24 cellular contexts compared by ENCODE assay signal in the genomic region with DNA sequence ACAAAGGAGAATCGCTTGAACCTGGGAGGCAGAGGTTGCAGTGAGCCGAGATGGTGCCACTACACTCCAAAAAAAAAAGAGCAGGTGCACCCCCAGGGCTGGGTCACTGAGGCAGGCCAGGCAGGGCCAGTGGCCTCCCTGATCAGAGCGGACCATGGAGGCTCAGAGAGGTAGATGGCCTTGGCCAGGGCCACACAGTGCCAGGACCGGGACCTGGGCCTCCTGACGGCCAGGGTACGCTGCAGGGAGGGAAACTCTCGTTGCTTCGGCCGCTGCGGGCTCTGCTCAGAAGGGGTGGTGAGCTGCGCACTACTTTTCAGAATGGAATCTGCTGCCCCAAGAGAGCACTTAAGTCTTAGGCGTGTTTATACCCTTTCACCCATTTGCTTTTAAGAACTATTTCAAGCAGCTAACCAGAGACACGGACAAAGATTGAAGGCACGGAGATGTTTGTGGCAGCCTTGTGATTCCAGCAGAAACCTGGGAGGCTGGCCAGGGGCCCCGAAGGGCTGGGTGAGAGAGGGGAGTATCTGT. TPM values are rescaled to one million over a fixed set of nuclear protein-coding genes. Genes with fewer than 3 reads are reported as not detected.
A peak's percentile ranks its signal among the peaks of the same experiment; 100 is the strongest.
DNase-seq lines count a peak whose midpoint lies in the region; ATAC-seq and TF ChIP-seq lines count a peak whose summit lies in the region.
"Had no signal": no experiment of that assay in that cellular context is flagged by ENCODE, and none has a peak within 500 bp of the region (broad histone marks: within the 10 kb centered on the region; RNA-seq: fewer than 3 reads in every experiment).

No MANE protein-coding gene starts in this region.

- H3K27me3 ChIP-seq in upper lobe of left lung = no peaks in the 10 kb centered on the region
- H3K27me3 ChIP-seq: brain microvascular endothelial cell, esophagus squamous epithelium, uterus had no signal

- H3K27ac Mint-ChIP-seq in endothelial cell (ENCODE audit: unreplicated experiment) (no peak overlapping the region), progenitor cell of endocrine pancreas (peak overlapping the region; percentile 3)
- H3K27ac Mint-ChIP-seq: activated naive CD8-positive, alpha-beta T cell treated with anti-CD3 and anti-CD28 coated beads, Interleukin-2, amount 50 U/mL, for 24 hours; CD8-positive, alpha-beta T cell had no signal

- H3K4me3 Mint-ChIP-seq in endothelial cell (ENCODE audit: unreplicated experiment) (peak overlapping the region; percentile 51), progenitor cell of endocrine pancreas (ENCODE audit: low read depth) (no peak overlapping the region)
- H3K4me3 Mint-ChIP-seq: activated naive CD8-positive, alpha-beta T cell treated with anti-CD3 and anti-CD28 coated beads, Interleukin-2, amount 50 U/mL, for 24 hours; CD8-positive, alpha-beta T cell had no signal

- no peak for TF ChIP-seq CTCF in HEK293 (tag by site-specific recombination; IDR thresholded peaks at IDR 0.05)
- TF ChIP-seq CTCF in endothelial cell (IDR thresholded peaks at IDR 0.05; ENCODE audit: unreplicated experiment) = no peak
- TF ChIP-seq CTCF in progenitor cell of endocrine pancreas (IDR thresholded peaks at IDR 0.05; ENCODE audit: unreplicated experiment) = no peak
- TF ChIP-seq CTCF in upper lobe of left lung (IDR thresholded peaks at IDR 0.05) = no peak

- intact Hi-C loops in posterior vena cava (cut with DNase I) = no loop called here

- H3K9me3 Mint-ChIP-seq in endothelial cell (ENCODE audit: unreplicated experiment) (no peaks in the 10 kb centered on the region), progenitor cell of endocrine pancreas (ENCODE audit: low read depth) (no peaks in the 10 kb centered on the region)
- H3K9me3 Mint-ChIP-seq: activated naive CD8-positive, alpha-beta T cell treated with anti-CD3 and anti-CD28 coated beads, Interleukin-2, amount 50 U/mL, for 24 hours; CD8-positive, alpha-beta T cell had no signal

- H3K9me3 ChIP-seq in HEK293 (ENCODE audit: control insufficient read depth, insufficient read depth, low read depth, low read length) (no peaks in the 10 kb centered on the region), upper lobe of left lung (no peaks in the 10 kb centered on the region)
- H3K9me3 ChIP-seq: esophagus squamous epithelium, mucosa of descending colon, psoas muscle, uterus had no signal

- H3K27me3 Mint-ChIP-seq in endothelial cell (ENCODE audit: unreplicated experiment) = peaks cover 5% of the 10 kb centered on the region
- H3K27me3 Mint-ChIP-seq in progenitor cell of endocrine pancreas = no peaks in the 10 kb centered on the region

- H3K4me1 Mint-ChIP-seq in endothelial cell (ENCODE audit: unreplicated experiment) = peaks cover 3% of the 10 kb centered on the region
- no peaks in the 10 kb centered on the region for H3K4me1 Mint-ChIP-seq in progenitor cell of endocrine pancreas (ENCODE audit: low read depth)

- WGBS in upper lobe of left lung, 2 donors = 71 to 78% methylated on average over 12 to 14 of the region's 15 CpGs

- DNase-seq in endothelial cell (ENCODE audit: low spot score) = no peak
- no peak for DNase-seq in progenitor cell of endocrine pancreas (ENCODE audit: low spot score, unreplicated experiment)
- peak in 1 of 2 donors; percentile 68 for DNase-seq in upper lobe of left lung
- DNase-seq in NCI-H187 (lab: John Stamatoyannopoulos, UW) = no peak
- no peak for DNase-seq in activated gamma-delta T cell treated with Interleukin-2 at 50 U/mL for 16 hours
- no peak for DNase-seq in posterior vena cava (ENCODE audit: low spot score)
- DNase-seq: activated CD4-positive, alpha-beta T cell treated with anti-CD3 and anti-CD28 coated beads, Interleukin-2, amount 50 U/mL, for 48 hours; activated CD4-positive, CD25-positive, alpha-beta regulatory T cell; activated naive CD8-positive, alpha-beta T cell treated with anti-CD3 and anti-CD28 coated beads, Interleukin-2, amount 50 U/mL, for 24 hours; brain microvascular endothelial cell; CD8-positive, alpha-beta T cell; DMS153; effector memory CD4-positive, alpha-beta T cell; esophagus squamous epithelium; Kasumi-1; mucosa of descending colon; NCI-H187 treated with DMSO at 0.1 percent for 48 hours; NCI-H69; psoas muscle; Right ventricle myocardium superior; small intestine; stimulated activated naive CD8-positive, alpha-beta T cell treated with anti-CD3 and anti-CD28 coated beads, Interleukin-15, Interleukin-2, amounts not matched to agents 100 U/mL and 50 U/mL, for 24 hours; uterus had no signal

- H3K4me1 ChIP-seq in HEK293 (ENCODE audit: control insufficient read depth, insufficient read depth, low read length) = no peaks in the 10 kb centered on the region
- H3K4me1 ChIP-seq in upper lobe of left lung = peaks cover 2 to 13% (median 9%) of the 10 kb centered on the region in 4 donors
- H3K4me1 ChIP-seq: psoas muscle, uterus had no signal

- H3K27ac ChIP-seq in HEK293 (ENCODE audit: extremely low read depth, low read depth, low read length) = no peak overlapping the region
- H3K27ac ChIP-seq in upper lobe of left lung = peak overlapping the region; percentile 8 to 70 (median 22)
- H3K27ac ChIP-seq: brain microvascular endothelial cell, psoas muscle had no signal

- peaks cover 23% of the 10 kb centered on the region for H3K36me3 Mint-ChIP-seq in endothelial cell (ENCODE audit: low read depth, unreplicated experiment)
- peaks cover 7% of the 10 kb centered on the region for H3K36me3 Mint-ChIP-seq in progenitor cell of endocrine pancreas (ENCODE audit: insufficient read depth)

- no peak for TF ChIP-seq EP300 in upper lobe of left lung (IDR thresholded peaks at IDR 0.05)

- H3K36me3 ChIP-seq in HEK293 (ENCODE audit: control insufficient read depth in 2 of 2, insufficient read depth in 1 of 2, low read length in 2 of 2) (peaks cover 15 to 82% of the 10 kb centered on the region in 2 experiments; a peak in 2 of 3 replicates), upper lobe of left lung (peaks cover 23 to 98% (median 76%) of the 10 kb centered on the region in 4 donors)
- H3K36me3 ChIP-seq: uterus had no signal

- ATAC-seq in upper lobe of left lung (ENCODE audit: low FRiP score in 2 of 2) = no peak
- ATAC-seq: activated naive CD8-positive, alpha-beta T cell treated with anti-CD3 and anti-CD28 coated beads, Interleukin-2, amount 50 U/mL, for 24 hours; CD8-positive, alpha-beta T cell; stimulated activated naive CD8-positive, alpha-beta T cell treated with anti-CD3 and anti-CD28 coated beads, Interleukin-15, Interleukin-2, amounts not matched to agents 100 U/mL and 50 U/mL, for 24 hours had no signal

- H3K4me3 ChIP-seq in HEK293 (ENCODE audit: low read depth, low read length) (no peak overlapping the region), upper lobe of left lung (no peak overlapping the region)
- H3K4me3 ChIP-seq: esophagus squamous epithelium, mucosa of descending colon, psoas muscle, uterus had no signal

- no peak for TF ChIP-seq POLR2A in upper lobe of left lung (IDR thresholded peaks at IDR 0.05)

- POLR2A ChIA-PET in HEK293 (lab: Yijun Ruan, JAX) = interaction anchor here (0.9 to 2.5 kb wide), 4 partner anchors 12 to 23 kb away, joined by 4 to 11 read pairs (median 5); no protein-coding TSS in a partner anchor

- CTCF ChIA-PET in HEK293 (lab: Yijun Ruan, JAX) = interaction anchor here (0.6 to 0.9 kb wide), 3 partner anchors 11 to 217 kb away, joined by 3 to 5 read pairs (median 5); no protein-coding TSS in a partner anchor

TF ChIP-seq in HEK293, 187 proteins besides CTCF, POLR2A, EP300 and RAD21:
- TF ChIP-seq ZNF768 (tag by site-specific recombination; IDR thresholded peaks at IDR 0.05) (0 out of 2 replicates have a peak, but pooled peaks have one; percentile 4), ZNF214 (tag by site-specific recombination; IDR thresholded peaks at IDR 0.05; ENCODE audit: borderline replicate concordance) (no peak)

RNA-seq across cellular contexts. Expression of a gene that starts 17.1 kb away (rescaled TPM):
- total RNA-seq in endothelial cell (ENCODE audit: unreplicated experiment) = 117 TPM
- 64.4 and 84.0 TPM in 2 replicates for total RNA-seq in progenitor cell of endocrine pancreas
- total RNA-seq in upper lobe of left lung = 100 to 1,000 TPM; 186 to 358 (median 266) TPM
- 100 to 1,000 TPM; 270 to 381 TPM for total RNA-seq in posterior vena cava

RNA-seq across cellular contexts. Expression of a gene that starts 19.4 kb away (rescaled TPM):
- total RNA-seq in endothelial cell (ENCODE audit: unreplicated experiment) (119 TPM), progenitor cell of endocrine pancreas (41.6 and 44.8 TPM in 2 replicates), upper lobe of left lung (100 to 1,000 TPM in 1 of 6 donors, 10 to 100 TPM in 5; 37.7 to 121 (median 65.8) TPM), posterior vena cava (10 to 100 TPM; 56.6 to 58.0 TPM)

RNA-seq across cellular contexts. Expression of a gene that starts 41.0 kb away (rescaled TPM):
- 40.9 TPM for total RNA-seq in endothelial cell (ENCODE audit: unreplicated experiment)
- 27.1 and 29.8 TPM in 2 replicates for total RNA-seq in progenitor cell of endocrine pancreas
- total RNA-seq in upper lobe of left lung = 100 to 1,000 TPM in 2 of 6 donors, 10 to 100 TPM in 4; 60.9 to 155 (median 84.6) TPM
- 10 to 100 TPM; 23.5 to 25.2 TPM for total RNA-seq in posterior vena cava
